ENCODE assay signal across 8 cellular contexts in genomic region chr16:53518550-53519416, GRCh38. TPM values are rescaled to one million over a fixed set of nuclear protein-coding genes. Genes with fewer than 3 reads are reported as not detected.
DNase-seq lines count a peak whose midpoint lies in the region; ATAC-seq and TF ChIP-seq lines count a peak whose summit lies in the region.

No MANE protein-coding gene starts in this region.

- H3K9me3 Mint-ChIP-seq in T-cell = no peaks in the 10 kb centered on the region

- no peaks in the 10 kb centered on the region for H3K36me3 Mint-ChIP-seq in T-cell

- H3K27me3 ChIP-seq in adrenal gland (no peaks in the 10 kb centered on the region), muscle layer of duodenum (ENCODE audit: low read depth, low read length) (no peaks in the 10 kb centered on the region), thyroid gland (no peaks in the 10 kb centered on the region)

- CTCF ChIA-PET in T-cell (lab: Charles Lee) = interaction anchor here in 1 of 2 donors (0.6 to 2.1 kb wide), 6 partner anchors 9 to 143 kb away, joined by 3 to 8 read pairs (median 4); no protein-coding TSS in a partner anchor

- ATAC-seq in GM18870 (IDR thresholded peaks at IDR 0.05; ENCODE audit: unreplicated experiment) = peak; percentile 97
- ATAC-seq in HG02973 (IDR thresholded peaks at IDR 0.05; ENCODE audit: unreplicated experiment) = peak; percentile 94
- peak; percentile 78 to 96 (median 93) for ATAC-seq in T-cell (replicated peaks in 1 of 4)

- WGBS in adrenal gland, 4 donors = 58 to 67% (median 65%) methylated on average over 19 of the region's 19 CpGs
- 63 to 69% methylated on average over 19 of the region's 19 CpGs for WGBS in thyroid gland, 2 donors

- H3K4me3 Mint-ChIP-seq in T-cell = peak overlapping the region; percentile 70 to 80 (median 73)

- no peaks in the 10 kb centered on the region for H3K4me1 ChIP-seq in adrenal gland (replicated peaks in 1 of 2)
- no peaks in the 10 kb centered on the region for H3K4me1 ChIP-seq in muscle layer of duodenum (ENCODE audit: control insufficient read depth in 1 of 2, insufficient read depth in 2 of 2, low read length in 2 of 2)
- no peaks in the 10 kb centered on the region for H3K4me1 ChIP-seq in thyroid gland

- H3K27ac Mint-ChIP-seq in T-cell = peak overlapping the region; percentile 11 to 17

- peak overlapping the region in 1 of 4 donors; percentile 29 for H3K4me3 ChIP-seq in adrenal gland
- peak overlapping the region in 1 of 2 donors; percentile 4 for H3K4me3 ChIP-seq in muscle layer of duodenum (ENCODE audit: low read depth in 1 of 2, low read length in 2 of 2)
- H3K4me3 ChIP-seq in thyroid gland (replicated peaks in 1 of 3) = no peak overlapping the region

- H3K36me3 ChIP-seq in adrenal gland (replicated peaks in 1 of 2) = no peaks in the 10 kb centered on the region
- no peaks in the 10 kb centered on the region for H3K36me3 ChIP-seq in muscle layer of duodenum (ENCODE audit: control insufficient read depth in 1 of 2, insufficient read depth in 2 of 2, low read length in 2 of 2)
- H3K36me3 ChIP-seq in thyroid gland = no peaks in the 10 kb centered on the region

- H3K27me3 Mint-ChIP-seq in T-cell = peaks cover 0 to 10% of the 10 kb centered on the region in 2 donors

- TF ChIP-seq CTCF in adrenal gland (IDR thresholded peaks at IDR 0.05) = no peak
- no peak for TF ChIP-seq CTCF in thyroid gland (IDR thresholded peaks at IDR 0.05)

- POLR2A ChIA-PET in T-cell (lab: Charles Lee) = interaction anchor here (0.5 to 0.8 kb wide), 7 partner anchors 10 to 100 kb away, joined by 3 to 6 read pairs (median 4); no protein-coding TSS in a partner anchor

- peaks cover 45 to 59% (median 48%) of the 10 kb centered on the region in 3 donors for H3K4me1 Mint-ChIP-seq in T-cell

- no peak for TF ChIP-seq POLR2A in adrenal gland (IDR thresholded peaks at IDR 0.05)
- no peak for TF ChIP-seq POLR2A in thyroid gland (IDR thresholded peaks at IDR 0.05)

- intact Hi-C loops in adrenal gland (cut with DNase I) (no loop called here), thyroid gland (cut with DNase I) (no loop called here)

- H3K9me3 ChIP-seq in adrenal gland (replicated peaks in 1 of 3) = no peaks in the 10 kb centered on the region
- H3K9me3 ChIP-seq in muscle layer of duodenum (ENCODE audit: control insufficient read depth in 1 of 2, low read length in 2 of 2) = no peaks in the 10 kb centered on the region
- H3K9me3 ChIP-seq in thyroid gland = no peaks in the 10 kb centered on the region

- H3K27ac ChIP-seq in adrenal gland (peak overlapping the region in 4 of 5 donors; percentile 13 to 79 (median 36)), muscle layer of duodenum (ENCODE audit: low read length) (peak overlapping the region; percentile 49), thyroid gland (peak overlapping the region in 2 of 3 donors; percentile 59 to 60)

- DNase-seq in T-cell = peak; percentile 52 to 84 (median 73)
- DNase-seq in adrenal gland = peak in 6 of 7 donors; percentile 33 to 80 (median 36)
- DNase-seq in thyroid gland = peak in 1 of 2 donors; percentile 21
- no peak for DNase-seq in SW480 (ENCODE audit: low spot score)
- no peak for DNase-seq in DMS79 (lab: John Stamatoyannopoulos, UW)

RNA-seq across cellular contexts. Expression of gene AKTIP, which starts 15.8 kb away (rescaled TPM):
- total RNA-seq in T-cell (10 to 100 TPM; 56.3 to 96.8 (median 70.6) TPM), adrenal gland (10 to 100 TPM; 25.4 to 40.9 (median 32.4) TPM), thyroid gland (10 to 100 TPM; 54.0 to 65.6 (median 61.8) TPM)
- polyA plus RNA-seq in adrenal gland = 10 to 100 TPM; 16.0 to 43.5 (median 16.8) TPM

Comparison
In these comparisons a context has a peak if more than half of its experiments do, and no peak if none do; other contexts are left out.
1. DNase-seq: peak in T-cell (34 of 34) and adrenal gland (6 of 7); none in SW480 (single experiment) and DMS79 (single experiment).
2. Peak in every context shown above with its lines, with median percentiles within 50 percentile points of each other: ATAC-seq and H3K27ac ChIP-seq.